Comparison of ENCODE assay signal across 1 cellular context in the genomic region with DNA sequence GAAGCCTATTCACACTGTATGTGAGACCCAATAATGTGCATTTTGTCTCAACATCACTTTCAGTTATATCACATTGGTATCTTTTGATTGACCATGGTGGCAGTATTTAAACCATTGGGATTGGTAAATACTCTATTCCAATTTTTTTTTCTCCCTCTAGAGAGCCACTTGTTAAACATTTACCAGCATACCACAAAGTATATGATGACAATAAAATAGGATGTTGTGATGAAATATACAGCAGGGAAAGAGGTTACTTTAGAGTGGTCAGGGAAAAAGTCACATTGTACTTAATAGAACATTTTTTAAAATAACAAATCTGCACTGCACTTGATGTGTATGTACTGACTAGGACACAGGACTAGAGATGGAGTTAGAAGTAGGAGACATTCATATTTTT.
TF ChIP-seq lines count a peak whose summit lies in the region.

No MANE protein-coding gene starts in this region.

TF ChIP-seq in HepG2, 621 proteins besides CTCF, POLR2A, EP300 and RAD21 (continued from another document):
- TF ChIP-seq ZNF20 (CRISPR knock-in tag; IDR thresholded peaks at IDR 0.05) (no peak), KLF16 (CRISPR knock-in tag; IDR thresholded peaks at IDR 0.05) (no peak), BCL6 (CRISPR knock-in tag; IDR thresholded peaks at IDR 0.05) (no peak), ISL2 (CRISPR knock-in tag; IDR thresholded peaks at IDR 0.05) (no peak)
- TF ChIP-seq, protein P1, sequence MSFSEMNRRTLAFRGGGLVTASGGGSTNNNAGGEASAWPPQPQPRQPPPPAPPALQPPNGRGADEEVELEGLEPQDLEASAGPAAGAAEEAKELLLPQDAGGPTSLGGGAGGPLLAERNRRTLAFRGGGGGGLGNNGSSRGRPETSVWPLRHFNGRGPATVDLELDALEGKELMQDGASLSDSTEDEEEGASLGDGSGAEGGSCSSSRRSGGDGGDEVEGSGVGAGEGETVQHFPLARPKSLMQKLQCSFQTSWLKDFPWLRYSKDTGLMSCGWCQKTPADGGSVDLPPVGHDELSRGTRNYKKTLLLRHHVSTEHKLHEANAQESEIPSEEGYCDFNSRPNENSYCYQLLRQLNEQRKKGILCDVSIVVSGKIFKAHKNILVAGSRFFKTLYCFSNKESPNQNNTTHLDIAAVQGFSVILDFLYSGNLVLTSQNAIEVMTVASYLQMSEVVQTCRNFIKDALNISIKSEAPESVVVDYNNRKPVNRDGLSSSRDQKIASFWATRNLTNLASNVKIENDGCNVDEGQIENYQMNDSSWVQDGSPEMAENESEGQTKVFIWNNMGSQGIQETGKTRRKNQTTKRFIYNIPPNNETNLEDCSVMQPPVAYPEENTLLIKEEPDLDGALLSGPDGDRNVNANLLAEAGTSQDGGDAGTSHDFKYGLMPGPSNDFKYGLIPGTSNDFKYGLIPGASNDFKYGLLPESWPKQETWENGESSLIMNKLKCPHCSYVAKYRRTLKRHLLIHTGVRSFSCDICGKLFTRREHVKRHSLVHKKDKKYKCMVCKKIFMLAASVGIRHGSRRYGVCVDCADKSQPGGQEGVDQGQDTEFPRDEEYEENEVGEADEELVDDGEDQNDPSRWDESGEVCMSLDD (CRISPR knock-in tag; IDR thresholded peaks at IDR 0.05; ENCODE audit: borderline replicate concordance), result no peak
- TF ChIP-seq, protein P2, sequence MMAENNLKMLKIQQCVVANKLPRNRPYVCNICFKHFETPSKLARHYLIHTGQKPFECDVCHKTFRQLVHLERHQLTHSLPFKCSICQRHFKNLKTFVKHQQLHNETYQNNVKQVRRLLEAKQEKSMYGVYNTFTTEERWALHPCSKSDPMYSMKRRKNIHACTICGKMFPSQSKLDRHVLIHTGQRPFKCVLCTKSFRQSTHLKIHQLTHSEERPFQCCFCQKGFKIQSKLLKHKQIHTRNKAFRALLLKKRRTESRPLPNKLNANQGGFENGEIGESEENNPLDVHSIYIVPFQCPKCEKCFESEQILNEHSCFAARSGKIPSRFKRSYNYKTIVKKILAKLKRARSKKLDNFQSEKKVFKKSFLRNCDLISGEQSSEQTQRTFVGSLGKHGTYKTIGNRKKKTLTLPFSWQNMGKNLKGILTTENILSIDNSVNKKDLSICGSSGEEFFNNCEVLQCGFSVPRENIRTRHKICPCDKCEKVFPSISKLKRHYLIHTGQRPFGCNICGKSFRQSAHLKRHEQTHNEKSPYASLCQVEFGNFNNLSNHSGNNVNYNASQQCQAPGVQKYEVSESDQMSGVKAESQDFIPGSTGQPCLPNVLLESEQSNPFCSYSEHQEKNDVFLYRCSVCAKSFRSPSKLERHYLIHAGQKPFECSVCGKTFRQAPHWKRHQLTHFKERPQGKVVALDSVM (CRISPR knock-in tag; IDR thresholded peaks at IDR 0.05), result no peak
- TF ChIP-seq, protein P3, sequence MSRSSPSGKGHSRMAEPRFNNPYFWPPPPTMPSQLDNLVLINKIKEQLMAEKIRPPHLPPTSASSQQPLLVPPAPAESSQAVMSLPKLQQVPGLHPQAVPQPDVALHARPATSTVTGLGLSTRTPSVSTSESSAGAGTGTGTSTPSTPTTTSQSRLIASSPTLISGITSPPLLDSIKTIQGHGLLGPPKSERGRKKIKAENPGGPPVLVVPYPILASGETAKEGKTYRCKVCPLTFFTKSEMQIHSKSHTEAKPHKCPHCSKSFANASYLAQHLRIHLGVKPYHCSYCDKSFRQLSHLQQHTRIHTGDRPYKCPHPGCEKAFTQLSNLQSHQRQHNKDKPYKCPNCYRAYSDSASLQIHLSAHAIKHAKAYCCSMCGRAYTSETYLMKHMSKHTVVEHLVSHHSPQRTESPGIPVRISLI (CRISPR knock-in tag; IDR thresholded peaks at IDR 0.05; ENCODE audit: borderline replicate concordance), result 0 out of 2 replicates have a peak, but pooled peaks have one; percentile 17
